In genomic region chr19:1748115-1748702, GRCh38 we compare ENCODE assay signal across 1 cellular context.
TF ChIP-seq lines count a peak whose summit lies in the region.

No MANE protein-coding gene starts in this region.

TF ChIP-seq in GM12878, 131 proteins besides CTCF, POLR2A, EP300 and RAD21:
- TF ChIP-seq SMAD5 (IDR thresholded peaks at IDR 0.05; ENCODE audit: low read depth) (no peak), EGR1 (IDR thresholded peaks at IDR 0.05; ENCODE audit: borderline replicate concordance in 1 of 2, low read depth in 2 of 2, low read length in 2 of 2) (peak in 1 of 2 experiments; percentile 75; a peak in 2 of 3 replicates), PAX5 (IDR thresholded peaks at IDR 0.05; ENCODE audit: borderline replicate concordance, low read depth, low read length) (peak; percentile 82), ETV6 (conservative IDR thresholded peaks at IDR 0.05 in 1 of 2, IDR thresholded peaks at IDR 0.05 in 1 of 2; ENCODE audit: borderline replicate concordance in 1 of 2, low read depth in 1 of 2) (no peak), PML (IDR thresholded peaks at IDR 0.05; ENCODE audit: low read length) (no peak), ZNF384 (IDR thresholded peaks at IDR 0.05; ENCODE audit: borderline replicate concordance, low read depth, low read length) (no peak), RUNX3 (IDR thresholded peaks at IDR 0.05; ENCODE audit: low read length) (peak; percentile 45; the same call in 1 of the 2 replicates), IRF3 (IDR thresholded peaks at IDR 0.05) (no peak), E2F4 (IDR thresholded peaks at IDR 0.05; ENCODE audit: low read depth, low read length) (no peak), TCF12 (IDR thresholded peaks at IDR 0.05; ENCODE audit: low read depth, low read length) (0 out of 2 replicates have a peak, but pooled peaks have one; percentile 1), SREBF1 (IDR thresholded peaks at IDR 0.05; ENCODE audit: low read length) (no peak), ZZZ3 (IDR thresholded peaks at IDR 0.05; ENCODE audit: control insufficient read depth, insufficient read length, low read depth) (no peak), BRCA1 (IDR thresholded peaks at IDR 0.05; ENCODE audit: low read depth, low read length) (no peak), TAF1 (IDR thresholded peaks at IDR 0.05; ENCODE audit: borderline replicate concordance, low read depth, low read length) (no peak), ELK1 (IDR thresholded peaks at IDR 0.05; ENCODE audit: low read depth, low read length) (no peak), TCF3 (IDR thresholded peaks at IDR 0.05; ENCODE audit: borderline replicate concordance, insufficient read depth, low read depth, low read length) (no peak), STAT1 (conservative IDR thresholded peaks at IDR 0.05) (no peak)
